ENCODE assay signal across 24 cellular contexts in genomic region chr14:65045691-65046090, GRCh38. TPM values are rescaled to one million over a fixed set of nuclear protein-coding genes. Genes with fewer than 3 reads are reported as not detected.
A peak's percentile ranks its signal among the peaks of the same experiment; 100 is the strongest.
DNase-seq lines count a peak whose midpoint lies in the region; ATAC-seq, FAIRE-seq and TF ChIP-seq lines count a peak whose summit lies in the region.
"Had no signal": no experiment of that assay in that cellular context is flagged by ENCODE, and none has a peak within 500 bp of the region (broad histone marks: within the 10 kb centered on the region; RNA-seq: fewer than 3 reads in every experiment).

No MANE protein-coding gene starts in this region.

- WGBS in right lobe of liver (ENCODE audit: insufficient coverage, low coverage, low lambda C conversion rate, missing lambda C conversion rate) = 93% methylated on average over 3 of the region's 6 CpGs
- 98% methylated on average over 6 of the region's 6 CpGs for WGBS in HepG2 (ENCODE audit: low lambda C conversion rate)

- CTCF ChIA-PET in HepG2 (lab: Yijun Ruan, JAX; ENCODE audit: low intra/inter-chr PET ratio, low total read pairs) = no interaction called here

- DNase-seq in right lobe of liver = no peak
- no peak for DNase-seq in HepG2 (ENCODE audit: low spot score)
- DNase-seq in immature natural killer cell = no peak
- DNase-seq in SW 1271 (lab: John Stamatoyannopoulos, UW) = no peak
- no peak for DNase-seq in NCI-H2227 (lab: John Stamatoyannopoulos, UW; ENCODE audit: unreplicated experiment)
- DNase-seq: BE2C; Caco-2; CD4-positive, CD25-positive, alpha-beta regulatory T cell; CD8-positive, alpha-beta T cell; DMS153; DND-41; GOT3; HFFc6 had no signal

- no peak overlapping the region for H2AFZ ChIP-seq in HepG2 (ENCODE audit: low read length)

- H3K36me3 Mint-ChIP-seq in immature natural killer cell = peaks cover 6 to 27% (median 12%) of the 10 kb centered on the region in 3 donors

- no peak for TF ChIP-seq RAD21 in HepG2 (CRISPR knock-in tag; IDR thresholded peaks at IDR 0.05)

- in situ Hi-C loops in HepG2 (cut with HindIII; ENCODE audit: extremely low pct_ligation_motif_present, low pct_unique_long_range_greater_than_20kb) = no loop called here

- no peak overlapping the region for H3K9ac ChIP-seq in HepG2 (ENCODE audit: insufficient read depth, low read depth, low read length)
- H3K9ac ChIP-seq: BLaER1 treated with 17β-estradiol and CSF1 and Interleukin-3, amounts not matched to agents 10 nM and 100 nM had no signal

- no TSS peak for BruUV-seq in HepG2 (replicated peaks; lab: Mats Ljungman, UMichigan)

- H3K4me2 ChIP-seq in HepG2 (ENCODE audit: low read depth, low read length) = no peak overlapping the region

- intact Hi-C loops in right lobe of liver (cut with DNase I) = no loop called here
- intact Hi-C loops in HepG2 (cut with micrococcal nuclease; ENCODE audit: unreplicated experiment) = no loop called here

- H3K27me3 Mint-ChIP-seq in immature natural killer cell (ENCODE audit: low read depth in 3 of 3) = peaks cover 0 to 2% (median 1%) of the 10 kb centered on the region in 3 donors
- H3K27me3 Mint-ChIP-seq: CD4-positive, CD25-positive, alpha-beta regulatory T cell had no signal

- FAIRE-seq in HepG2 (lab: Jason Lieb, UNC) = no peak
- FAIRE-seq: A204.1, G401.6, GM12892, GM19239, H54 had no signal

- no peak overlapping the region for H3K4me3 ChIP-seq in right lobe of liver
- no peak overlapping the region for H3K4me3 ChIP-seq in HepG2 (replicated peaks in 1 of 3; ENCODE audit: insufficient read depth in 1 of 3, low read depth in 2 of 3, low read length in 3 of 3)
- H3K4me3 ChIP-seq in neutrophil (ENCODE audit: low read depth in 1 of 2, low read length in 1 of 2) = no peak overlapping the region
- H3K4me3 ChIP-seq: BLaER1 treated with 17β-estradiol and CSF1 and Interleukin-3, amounts not matched to agents 10 nM and 100 nM; HAP-1 had no signal

- H3K79me2 ChIP-seq in HepG2 (ENCODE audit: insufficient read depth, low read length) = no peaks in the 10 kb centered on the region

- H3K9me3 Mint-ChIP-seq in immature natural killer cell = no peaks in the 10 kb centered on the region
- H3K9me3 Mint-ChIP-seq: CD4-positive, CD25-positive, alpha-beta regulatory T cell; CD8-positive, alpha-beta T cell; HFFc6 had no signal

- H3K4me1 ChIP-seq in right lobe of liver = no peaks in the 10 kb centered on the region
- no peaks in the 10 kb centered on the region for H3K4me1 ChIP-seq in HepG2 (ENCODE audit: insufficient read depth, low read length)
- peaks cover 49 to 68% of the 10 kb centered on the region in 2 experiments for H3K4me1 ChIP-seq in neutrophil (ENCODE audit: control insufficient read depth in 1 of 2, insufficient read depth in 1 of 2, low read depth in 1 of 2, low read length in 1 of 2)
- H3K4me1 ChIP-seq: BE2C had no signal

- no peak for TF ChIP-seq EP300 in HepG2 (IDR thresholded peaks at IDR 0.05; ENCODE audit: low read depth in 2 of 2, low read length in 2 of 2)
- TF ChIP-seq EP300 in HepG2 (CRISPR knock-in tag; IDR thresholded peaks at IDR 0.05; ENCODE audit: borderline replicate concordance) = no peak

- H3K4me1 Mint-ChIP-seq in immature natural killer cell = peaks cover 18 to 23% of the 10 kb centered on the region in 2 donors

- ATAC-seq in right lobe of liver (peak; percentile 32 to 64 (median 38)), HepG2 (no peak), GM18519 (IDR thresholded peaks at IDR 0.05; ENCODE audit: low FRiP score, unreplicated experiment) (no peak)
- ATAC-seq: CD8-positive, alpha-beta T cell had no signal

- TF ChIP-seq POLR2A in right lobe of liver (IDR thresholded peaks at IDR 0.05) = no peak
- no peak for TF ChIP-seq POLR2A in HepG2 (IDR thresholded peaks at IDR 0.05; ENCODE audit: insufficient read depth in 1 of 2, low read depth in 2 of 2, low read length in 2 of 2)

- H4K20me1 ChIP-seq in HepG2 (ENCODE audit: insufficient read depth, low read length) = no peaks in the 10 kb centered on the region
- H4K20me1 ChIP-seq: BLaER1 treated with 17β-estradiol and CSF1 and Interleukin-3, amounts not matched to agents 10 nM and 100 nM had no signal

- H3K27me3 ChIP-seq in right lobe of liver = no peaks in the 10 kb centered on the region
- H3K27me3 ChIP-seq in HepG2 (ENCODE audit: control insufficient read depth in 1 of 2, insufficient read depth in 2 of 2, low read length in 2 of 2) = no peaks in the 10 kb centered on the region
- no peaks in the 10 kb centered on the region for H3K27me3 ChIP-seq in neutrophil
- H3K27me3 ChIP-seq: BE2C; BLaER1 treated with 17β-estradiol and CSF1 and Interleukin-3, amounts not matched to agents 10 nM and 100 nM had no signal

- no peak overlapping the region for H3K4me3 Mint-ChIP-seq in immature natural killer cell
- H3K4me3 Mint-ChIP-seq: CD4-positive, CD25-positive, alpha-beta regulatory T cell; CD8-positive, alpha-beta T cell; HFFc6 had no signal

- H3K27ac ChIP-seq in right lobe of liver (no peak overlapping the region), HepG2 (ENCODE audit: extremely low read length, insufficient read depth, low read length) (no peak overlapping the region), VCaP (peak overlapping the region; percentile 79; the same call in 1 of the 2 replicates), neutrophil (peak overlapping the region; percentile 88)
- H3K27ac ChIP-seq: 22Rv1 had no signal

- TF ChIP-seq CTCF in right lobe of liver (IDR thresholded peaks at IDR 0.05) (no peak), HepG2 (CRISPR knock-in tag; IDR thresholded peaks at IDR 0.05) (no peak), VCaP (conservative IDR thresholded peaks at IDR 0.05) (no peak), neutrophil (IDR thresholded peaks at IDR 0.05) (no peak)

- POLR2A ChIA-PET in HepG2 (lab: Yijun Ruan, JAX) = no interaction called here

- H3K36me3 ChIP-seq in right lobe of liver = peaks cover 0 to 15% (median 0%) of the 10 kb centered on the region in 4 donors
- peaks cover 13 to 58% of the 10 kb centered on the region in 2 experiments; a peak in 4 of 5 replicates for H3K36me3 ChIP-seq in HepG2 (replicated peaks in 1 of 2; ENCODE audit: control insufficient read depth in 1 of 2, insufficient read depth in 2 of 2, low read length in 2 of 2)
- H3K36me3 ChIP-seq in neutrophil = peaks cover 4% of the 10 kb centered on the region

- H3K27ac Mint-ChIP-seq in immature natural killer cell = no peak overlapping the region
- H3K27ac Mint-ChIP-seq: HFFc6 had no signal

- H3K9me3 ChIP-seq in right lobe of liver (no peaks in the 10 kb centered on the region), HepG2 (ENCODE audit: low read length) (no peaks in the 10 kb centered on the region), neutrophil (no peaks in the 10 kb centered on the region)
- H3K9me3 ChIP-seq: BE2C; BLaER1 treated with 17β-estradiol and CSF1 and Interleukin-3, amounts not matched to agents 10 nM and 100 nM; Caco-2; HAP-1 had no signal

RNA-seq across cellular contexts. Expression of gene MAX, which starts 56.6 kb away (rescaled TPM):
- total RNA-seq in right lobe of liver = 10 to 100 TPM; 15.7 to 38.0 (median 31.7) TPM
- 28.5 and 29.4 TPM in 2 replicates for total RNA-seq in HepG2 (2016; rRNA removed; fragmentation: Illumina TruSeq; extraction: Trizol)
- 14.4 and 14.7 TPM in 2 replicates for total RNA-seq in HepG2 (2016; cell fraction: cytosol; rRNA removed; fragmentation: Illumina TruSeq; extraction: Trizol; ENCODE audit: low read depth)
- 27.4 and 32.7 TPM in 2 replicates for total RNA-seq in HepG2 (2016; cell fraction: insoluble cytoplasmic fraction; rRNA removed; fragmentation: Illumina TruSeq; extraction: Trizol)
- 28.0 and 28.2 TPM in 2 replicates for total RNA-seq in HepG2 (2016; cell fraction: membrane; rRNA removed; fragmentation: Illumina TruSeq; extraction: Trizol)
- 18.9 and 21.1 TPM in 2 replicates for total RNA-seq in HepG2 (2016; cell fraction: nucleus; rRNA removed; fragmentation: Illumina TruSeq; extraction: Trizol)
- 29.3 and 30.7 TPM in 2 replicates for polyA plus RNA-seq in HepG2 (2011; rRNA removed)
- polyA plus RNA-seq in HepG2 (2011; cell fraction: cytosol; rRNA removed) = 42.3 and 42.6 TPM in 2 replicates
- 37.6 and 47.3 TPM in 2 replicates for polyA plus RNA-seq in HepG2 (2011; cell fraction: nucleus; rRNA removed)
- polyA plus RNA-seq in HepG2 (2012) = 20.1 and 23.7 TPM in 2 replicates
- 6.6 and 9.3 TPM in 2 replicates for polyA plus RNA-seq in HepG2 (2016; cell fraction: cytosol; fragmentation: Illumina TruSeq; extraction: Trizol; ENCODE audit: low read depth)
- 36.1 and 44.7 TPM in 2 replicates for polyA plus RNA-seq in HepG2 (2016; cell fraction: insoluble cytoplasmic fraction; fragmentation: Illumina TruSeq; extraction: Trizol; ENCODE audit: low read depth)
- 18.6 and 20.1 TPM in 2 replicates for polyA plus RNA-seq in HepG2 (2016; cell fraction: membrane; fragmentation: Illumina TruSeq; extraction: Trizol; ENCODE audit: low read depth)
- 26.0 and 26.1 TPM in 2 replicates for polyA plus RNA-seq in HepG2 (2016; cell fraction: nucleus; fragmentation: Illumina TruSeq; extraction: Trizol; ENCODE audit: insufficient read depth, low read depth)
- 43.9 and 54.5 TPM in 2 replicates for polyA minus RNA-seq in HepG2 (2011; rRNA and poly(A)+ RNA removed; ENCODE audit: low replicate concordance)
- 12.6 and 17.5 TPM in 2 replicates for polyA minus RNA-seq in HepG2 (2011; cell fraction: cytosol; rRNA and poly(A)+ RNA removed)
- 53.7 and 63.0 TPM in 2 replicates for polyA minus RNA-seq in HepG2 (2011; cell fraction: nucleus; rRNA and poly(A)+ RNA removed)
- 100 to 1,000 TPM; 121 to 139 (median 135) TPM for polyA plus RNA-seq in immature natural killer cell

RNA-seq across cellular contexts. Expression of gene FNTB, which starts 59.0 kb away (rescaled TPM):
- total RNA-seq in right lobe of liver (10 to 100 TPM in 2 of 6 experiments, 1 to 10 TPM in 4; 6.1 to 19.2 (median 9.0) TPM), HepG2 (2016; rRNA removed; fragmentation: Illumina TruSeq; extraction: Trizol) (28.5 and 35.1 TPM in 2 replicates)
- 4.9 and 5.9 TPM in 2 replicates for total RNA-seq in HepG2 (2016; cell fraction: cytosol; rRNA removed; fragmentation: Illumina TruSeq; extraction: Trizol; ENCODE audit: low read depth)
- 26.2 and 34.3 TPM in 2 replicates for total RNA-seq in HepG2 (2016; cell fraction: insoluble cytoplasmic fraction; rRNA removed; fragmentation: Illumina TruSeq; extraction: Trizol)
- total RNA-seq in HepG2 (2016; cell fraction: membrane; rRNA removed; fragmentation: Illumina TruSeq; extraction: Trizol) = 13.9 and 14.8 TPM in 2 replicates
- total RNA-seq in HepG2 (2016; cell fraction: nucleus; rRNA removed; fragmentation: Illumina TruSeq; extraction: Trizol) = 23.0 and 24.4 TPM in 2 replicates
- polyA plus RNA-seq in HepG2 (2011; rRNA removed) (23.6 and 25.5 TPM in 2 replicates), immature natural killer cell (1 to 10 TPM; 1.0 to 5.2 (median 1.6) TPM)
- polyA plus RNA-seq in HepG2 (2011; cell fraction: cytosol; rRNA removed) = 24.0 and 26.1 TPM in 2 replicates
- 23.4 and 27.7 TPM in 2 replicates for polyA plus RNA-seq in HepG2 (2011; cell fraction: nucleus; rRNA removed)
- 13.7 TPM in 2 replicates for polyA plus RNA-seq in HepG2 (2012)
- 4.0 and 4.6 TPM in 2 replicates for polyA plus RNA-seq in HepG2 (2016; cell fraction: cytosol; fragmentation: Illumina TruSeq; extraction: Trizol; ENCODE audit: low read depth)
- 33.7 and 37.5 TPM in 2 replicates for polyA plus RNA-seq in HepG2 (2016; cell fraction: insoluble cytoplasmic fraction; fragmentation: Illumina TruSeq; extraction: Trizol; ENCODE audit: low read depth)
- 7.5 and 8.8 TPM in 2 replicates for polyA plus RNA-seq in HepG2 (2016; cell fraction: membrane; fragmentation: Illumina TruSeq; extraction: Trizol; ENCODE audit: low read depth)
- 23.4 and 28.9 TPM in 2 replicates for polyA plus RNA-seq in HepG2 (2016; cell fraction: nucleus; fragmentation: Illumina TruSeq; extraction: Trizol; ENCODE audit: insufficient read depth, low read depth)
- 79.0 and 79.6 TPM in 2 replicates for polyA minus RNA-seq in HepG2 (2011; rRNA and poly(A)+ RNA removed; ENCODE audit: low replicate concordance)
- 23.7 and 24.0 TPM in 2 replicates for polyA minus RNA-seq in HepG2 (2011; cell fraction: cytosol; rRNA and poly(A)+ RNA removed)
- 29.1 and 37.9 TPM in 2 replicates for polyA minus RNA-seq in HepG2 (2011; cell fraction: nucleus; rRNA and poly(A)+ RNA removed)

Comparison
In these comparisons a context has a peak if more than half of its experiments do, and no peak if none do; other contexts are left out.
1. ATAC-seq: peak in right lobe of liver (4 of 4); none in HepG2 (single experiment) and GM18519 (single experiment).
2. H3K27ac ChIP-seq: peak in VCaP (single experiment) and neutrophil (single experiment); none in right lobe of liver (0 of 3) and HepG2 (single experiment).